In the genomic region with DNA sequence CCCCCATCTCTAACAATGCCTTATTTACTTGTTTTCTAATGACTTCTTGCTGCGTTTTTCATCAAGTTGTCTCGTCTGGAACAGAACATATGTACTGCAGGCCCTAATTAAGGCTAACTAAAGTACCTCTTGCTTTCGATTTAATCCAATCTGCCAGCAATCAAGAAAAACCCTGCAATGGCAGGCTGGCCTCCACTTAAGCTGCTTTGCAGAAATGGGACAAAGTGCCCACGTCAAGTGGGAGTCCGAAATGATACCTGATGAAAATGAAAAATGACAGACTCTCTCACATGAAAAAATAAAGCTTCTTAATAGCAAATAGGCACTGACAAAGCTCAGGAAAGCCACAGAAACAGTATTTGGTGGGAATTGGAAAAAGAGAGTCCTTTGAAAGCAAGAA, we compare ENCODE assay signal across 31 cellular contexts.
"Had no signal": no experiment of that assay in that cellular context is flagged by ENCODE, and none has a peak within 500 bp of the region (broad histone marks: within the 10 kb centered on the region; RNA-seq: fewer than 3 reads in every experiment).

No MANE protein-coding gene starts in this region.

- H3K4me1 ChIP-seq: adrenal gland, ascending aorta, heart left ventricle, left lung, prostate gland, right atrium auricular region, stomach, thyroid gland, upper lobe of left lung, vagina had no signal

- DNase-seq: activated CD4-positive, alpha-beta T cell treated with anti-CD3 and anti-CD28 coated beads for 4 hours; activated CD4-positive, alpha-beta T cell treated with anti-CD3 and anti-CD28 coated beads, Interleukin-2, amount 50 U/mL, for 4 hours; activated CD8-positive, alpha-beta memory T cell treated with anti-CD3 and anti-CD28 coated beads for 24 hours; activated effector memory CD4-positive, alpha-beta T cell treated with Interleukin-2 at 50 U/mL for 16 hours; activated naive CD4-positive, alpha-beta T cell treated with Interleukin-2 at 50 U/mL for 16 hours; activated naive CD8-positive, alpha-beta T cell treated with anti-CD3 and anti-CD28 coated beads for 36 hours; brain microvascular endothelial cell; cortex of kidney; effector memory CD8-positive, alpha-beta T cell; foreskin fibroblast; heart left ventricle; hypothalamus; immature natural killer cell; left lung; mucosa of descending colon; stimulated activated CD4-positive, alpha-beta T cell treated with anti-CD3 and anti-CD28 coated beads, Interleukin-15, amount 100 ng/mL, for 24 hours; stimulated activated CD4-positive, alpha-beta T cell treated with anti-CD3 and anti-CD28 coated beads, Interleukin-2, amount 100 ng/mL, for 24 hours; stimulated activated naive B cell treated with anti-CD40 and anti-IgM and Interleukin-4, amounts not matched to agents 10 μg/mL and 1 μg/mL and 100 μg/mL, for 72 hours; stomach; thyroid gland; upper lobe of left lung had no signal

- H3K27ac Mint-ChIP-seq: activated naive CD8-positive, alpha-beta T cell treated with anti-CD3 and anti-CD28 coated beads for 36 hours; effector memory CD8-positive, alpha-beta T cell; immature natural killer cell; natural killer cell treated with Interleukin-12 subunit alpha and Interleukin-12 subunit beta and Interleukin-15 and Interleukin-18, amount 100 ng/mL, for 72 hours; stimulated activated naive B cell treated with anti-CD40 and anti-IgM and Interleukin-4, amounts not matched to agents 10 μg/mL and 1 μg/mL and 100 μg/mL, for 72 hours; T-helper 2 cell treated with Interferon-gamma antibody and Interleukin-4, amounts not matched to agents 5 μg/mL and 100 μg/mL, for 36 hours had no signal

- H3K27me3 ChIP-seq: adrenal gland, ascending aorta, brain microvascular endothelial cell, heart left ventricle, left lung, neutrophil, right atrium auricular region, stomach, thyroid gland, upper lobe of left lung, vagina had no signal

- H3K4me1 Mint-ChIP-seq: activated naive CD8-positive, alpha-beta T cell treated with anti-CD3 and anti-CD28 coated beads for 36 hours; immature natural killer cell; stimulated activated naive B cell treated with anti-CD40 and anti-IgM and Interleukin-4, amounts not matched to agents 10 μg/mL and 1 μg/mL and 100 μg/mL, for 72 hours had no signal

- H3K4me3 ChIP-seq: adrenal gland, ascending aorta, heart left ventricle, left lung, lung, mucosa of descending colon, prostate gland, right atrium auricular region, stomach, thyroid gland, upper lobe of left lung, vagina had no signal

- H3K27ac ChIP-seq: adrenal gland, ascending aorta, brain microvascular endothelial cell, heart left ventricle, left lung, neutrophil, prostate gland, right atrium auricular region, stomach, thyroid gland, upper lobe of left lung, vagina had no signal

- H3K27me3 Mint-ChIP-seq: activated naive CD8-positive, alpha-beta T cell treated with anti-CD3 and anti-CD28 coated beads for 36 hours; effector memory CD8-positive, alpha-beta T cell; natural killer cell treated with Interleukin-12 subunit alpha and Interleukin-12 subunit beta and Interleukin-15 and Interleukin-18, amount 100 ng/mL, for 72 hours; stimulated activated naive B cell treated with anti-CD40 and anti-IgM and Interleukin-4, amounts not matched to agents 10 μg/mL and 1 μg/mL and 100 μg/mL, for 72 hours had no signal

- H3K36me3 Mint-ChIP-seq: activated naive CD8-positive, alpha-beta T cell treated with anti-CD3 and anti-CD28 coated beads for 36 hours; immature natural killer cell; stimulated activated naive B cell treated with anti-CD40 and anti-IgM and Interleukin-4, amounts not matched to agents 10 μg/mL and 1 μg/mL and 100 μg/mL, for 72 hours had no signal

- ATAC-seq: effector memory CD8-positive, alpha-beta T cell; esophagus mucosa; heart left ventricle; left lung; mucosa of descending colon; natural killer cell treated with Interleukin-12 subunit alpha and Interleukin-12 subunit beta and Interleukin-15 and Interleukin-18, amount 100 ng/mL, for 72 hours; stimulated activated naive B cell treated with anti-CD40 and anti-IgM and Interleukin-4, amounts not matched to agents 10 μg/mL and 1 μg/mL and 100 μg/mL, for 72 hours had no signal

- H3K36me3 ChIP-seq: adrenal gland, ascending aorta, brain microvascular endothelial cell, heart left ventricle, left lung, neutrophil, prostate gland, right atrium auricular region, stomach, thyroid gland, upper lobe of left lung, vagina had no signal

- H3K4me3 Mint-ChIP-seq: activated naive CD8-positive, alpha-beta T cell treated with anti-CD3 and anti-CD28 coated beads for 36 hours; effector memory CD8-positive, alpha-beta T cell; immature natural killer cell; natural killer cell treated with Interleukin-12 subunit alpha and Interleukin-12 subunit beta and Interleukin-15 and Interleukin-18, amount 100 ng/mL, for 72 hours; stimulated activated naive B cell treated with anti-CD40 and anti-IgM and Interleukin-4, amounts not matched to agents 10 μg/mL and 1 μg/mL and 100 μg/mL, for 72 hours; T-helper 2 cell treated with Interferon-gamma antibody and Interleukin-4, amounts not matched to agents 5 μg/mL and 100 μg/mL, for 36 hours had no signal

- H3K9me3 ChIP-seq: adrenal gland, ascending aorta, mucosa of descending colon, neutrophil, prostate gland, thyroid gland, vagina had no signal
